In genomic region chr18:35095983-35096676, GRCh38 we compare ENCODE assay signal across 12 cellular contexts. TPM values are rescaled to one million over a fixed set of nuclear protein-coding genes. Genes with fewer than 3 reads are reported as not detected.
A peak's percentile ranks its signal among the peaks of the same experiment; 100 is the strongest.
DNase-seq lines count a peak whose midpoint lies in the region; ATAC-seq and TF ChIP-seq lines count a peak whose summit lies in the region.
"Had no signal": no experiment of that assay in that cellular context is flagged by ENCODE, and none has a peak within 500 bp of the region (broad histone marks: within the 10 kb centered on the region; RNA-seq: fewer than 3 reads in every experiment).

No MANE protein-coding gene starts in this region.

- WGBS in right lobe of liver (ENCODE audit: insufficient coverage, low coverage, low lambda C conversion rate, missing lambda C conversion rate): 93% methylated on average over 1 of the region's 1 CpG

- H3K9me3 Mint-ChIP-seq in activated CD4-positive, alpha-beta T cell treated with anti-CD3 and anti-CD28 coated beads for 36 hours (ENCODE audit: low read depth): no peaks in the 10 kb centered on the region
- no peaks in the 10 kb centered on the region for H3K9me3 Mint-ChIP-seq in nephron progenitor cell

- H3K27me3 Mint-ChIP-seq in activated CD4-positive, alpha-beta T cell treated with anti-CD3 and anti-CD28 coated beads for 36 hours: no peaks in the 10 kb centered on the region
- no peaks in the 10 kb centered on the region for H3K27me3 Mint-ChIP-seq in nephron progenitor cell (ENCODE audit: low read depth, poor library complexity)

- no peaks in the 10 kb centered on the region for H3K4me1 ChIP-seq in right lobe of liver
- H3K4me1 ChIP-seq: A549, colonic mucosa had no signal

- intact Hi-C loops in activated CD4-positive, alpha-beta T cell treated with anti-CD3 and anti-CD28 coated beads for 36 hours (cut with DNase I, micrococcal nuclease): loop anchor here (2.0 to 5.0 kb wide), 5 partner anchors 45 to 381 kb away; no protein-coding TSS in a partner anchor
- intact Hi-C loops in right lobe of liver (cut with DNase I): no loop called here

- no peak for DNase-seq in activated CD4-positive, alpha-beta T cell treated with anti-CD3 and anti-CD28 coated beads for 36 hours
- DNase-seq in activated CD4-positive, alpha-beta T cell treated with anti-CD3 and anti-CD28 coated beads for 1 hour: no peak
- DNase-seq in LHCN-M2 (ENCODE audit: low read depth) (peak; percentile 26), nephron progenitor cell (no peak), right lobe of liver (no peak), HT-29 (ENCODE audit: low spot score) (no peak), SKM-1 treated with dmso at 0.1 percent for 144 hours (lab: John Stamatoyannopoulos, UW; ENCODE audit: unreplicated experiment) (no peak)
- DNase-seq: colonic mucosa, kidney, NCI-H2081 had no signal

- ATAC-seq in activated CD4-positive, alpha-beta T cell treated with anti-CD3 and anti-CD28 coated beads for 36 hours: peak; percentile 89
- peak; percentile 76 for ATAC-seq in HG02678 (IDR thresholded peaks at IDR 0.05; ENCODE audit: unreplicated experiment)
- ATAC-seq in right lobe of liver: no peak
- ATAC-seq: A549 had no signal

- no peaks in the 10 kb centered on the region for H3K27me3 ChIP-seq in right lobe of liver
- H3K27me3 ChIP-seq: colonic mucosa had no signal

- H3K27ac ChIP-seq in right lobe of liver: no peak overlapping the region
- H3K27ac ChIP-seq: A549, colonic mucosa had no signal

- H3K9me3 ChIP-seq in right lobe of liver: no peaks in the 10 kb centered on the region
- H3K9me3 ChIP-seq: A549, colonic mucosa had no signal

- peaks cover 21% of the 10 kb centered on the region for H3K36me3 Mint-ChIP-seq in activated CD4-positive, alpha-beta T cell treated with anti-CD3 and anti-CD28 coated beads for 36 hours (ENCODE audit: low read depth)
- peaks cover 23% of the 10 kb centered on the region for H3K36me3 Mint-ChIP-seq in nephron progenitor cell (ENCODE audit: low read depth)

- POLR2A ChIA-PET in activated CD4-positive, alpha-beta T cell treated with anti-CD3 and anti-CD28 coated beads for 36 hours (lab: Charles Lee): interaction anchor here (0.5 to 0.8 kb wide), 4 partner anchors 55 to 189 kb away, joined by 3 to 7 read pairs (median 3); no protein-coding TSS in a partner anchor

- CTCF ChIA-PET in activated CD4-positive, alpha-beta T cell treated with anti-CD3 and anti-CD28 coated beads for 36 hours (lab: Charles Lee): interaction anchor here (0.6 to 1.6 kb wide), 6 partner anchors 25 to 132 kb away, joined by 3 to 8 read pairs (median 5); no protein-coding TSS in a partner anchor

- peaks cover 0 to 2% (median 0%) of the 10 kb centered on the region in 4 donors for H3K36me3 ChIP-seq in right lobe of liver
- H3K36me3 ChIP-seq: colonic mucosa had no signal

- no peak for TF ChIP-seq POLR2A in right lobe of liver (IDR thresholded peaks at IDR 0.05)

- H3K4me3 ChIP-seq in right lobe of liver: no peak overlapping the region
- H3K4me3 ChIP-seq: A549, colonic mucosa had no signal

- H3K4me3 Mint-ChIP-seq in activated CD4-positive, alpha-beta T cell treated with anti-CD3 and anti-CD28 coated beads for 36 hours: no peak overlapping the region
- H3K4me3 Mint-ChIP-seq in nephron progenitor cell: no peak overlapping the region

- TF ChIP-seq CTCF in nephron progenitor cell (IDR thresholded peaks at IDR 0.05) (no peak), right lobe of liver (IDR thresholded peaks at IDR 0.05) (no peak)

- H3K27ac Mint-ChIP-seq in activated CD4-positive, alpha-beta T cell treated with anti-CD3 and anti-CD28 coated beads for 36 hours: peak overlapping the region; percentile 80
- H3K27ac Mint-ChIP-seq in nephron progenitor cell: peak overlapping the region; percentile 16

- peaks cover 31% of the 10 kb centered on the region for H3K4me1 Mint-ChIP-seq in activated CD4-positive, alpha-beta T cell treated with anti-CD3 and anti-CD28 coated beads for 36 hours
- no peaks in the 10 kb centered on the region for H3K4me1 Mint-ChIP-seq in nephron progenitor cell

RNA-seq across cellular contexts. Expression of gene MAPRE2, which starts 54.9 kb away (rescaled TPM):
- total RNA-seq in activated CD4-positive, alpha-beta T cell treated with anti-CD3 and anti-CD28 coated beads for 36 hours: 10 to 100 TPM; 59.4 to 83.8 TPM
- total RNA-seq in LHCN-M2 (2014; rRNA removed) (23.0 and 33.9 TPM in 2 replicates), right lobe of liver (10 to 100 TPM; 17.0 to 25.9 (median 21.5) TPM)
- 18.0 TPM for polyA plus RNA-seq in LHCN-M2 (2012)
- total RNA-seq in HT-29 (2014; rRNA removed; shearing (Covaris generic)): 2.8 TPM in 2 replicates

Comparison
In these comparisons a context has a peak if more than half of its experiments do, and no peak if none do; other contexts are left out.
1. ATAC-seq: peak in activated CD4-positive, alpha-beta T cell treated with anti-CD3 and anti-CD28 coated beads for 36 hours (single experiment) and HG02678 (single experiment); none in right lobe of liver (0 of 4).
2. intact Hi-C loops: an anchor here in activated CD4-positive, alpha-beta T cell treated with anti-CD3 and anti-CD28 coated beads for 36 hours (2.0 to 5.0 kb wide); none called in right lobe of liver.